9 cellular contexts compared by ENCODE assay signal in the genomic region with DNA sequence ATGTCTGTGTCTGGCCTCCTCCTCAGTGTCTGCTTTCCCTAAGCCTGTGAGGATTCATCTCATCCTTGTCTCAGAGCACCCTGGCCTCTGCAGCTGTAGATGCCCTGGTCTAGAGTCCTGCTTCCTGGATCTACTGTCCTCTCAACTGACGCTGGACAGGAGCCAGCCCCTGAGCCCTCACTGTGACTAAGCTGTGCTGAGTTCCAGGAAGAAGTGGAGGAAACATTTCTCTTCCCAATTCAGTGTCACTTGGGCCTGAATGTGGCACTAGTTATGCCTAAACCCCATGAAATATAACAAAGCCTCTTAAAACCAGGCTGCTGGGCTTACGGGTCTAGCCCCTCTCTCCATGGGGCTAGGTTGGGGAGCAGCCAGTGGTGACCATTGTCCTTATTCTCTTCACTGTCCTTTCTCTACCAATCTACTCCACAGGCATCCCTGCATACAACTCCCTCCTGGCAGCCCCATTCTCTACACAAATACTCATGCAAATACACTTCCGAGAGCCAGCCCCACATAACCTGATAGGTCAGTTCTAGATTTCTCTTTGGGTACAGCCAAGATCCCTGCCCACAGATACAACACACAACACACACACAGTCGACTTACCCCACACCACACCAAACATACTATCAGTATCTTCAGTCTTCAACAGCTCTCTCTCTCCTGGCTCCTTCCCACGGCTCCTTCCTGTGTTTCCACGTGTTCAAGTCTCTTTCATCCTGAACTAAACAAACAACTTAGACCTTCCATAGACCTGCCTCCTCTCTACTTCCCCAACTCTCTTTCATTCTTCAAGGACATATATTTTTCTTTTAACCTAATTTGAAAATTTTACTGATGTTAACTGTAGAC.
DNase-seq lines count a peak whose midpoint lies in the region; ATAC-seq and TF ChIP-seq lines count a peak whose summit lies in the region.
"Had no signal": no experiment of that assay in that cellular context is flagged by ENCODE, and none has a peak within 500 bp of the region (broad histone marks: within the 10 kb centered on the region; RNA-seq: fewer than 3 reads in every experiment).

No MANE protein-coding gene starts in this region.

- no peak for DNase-seq in activated T-cell treated with anti-CD3 and anti-CD28 coated beads, Interleukin-2, amount 50 U/mL, for 72 hours
- no peak for DNase-seq in activated T-cell treated with anti-CD3 and anti-CD28 coated beads, Interleukin-2, amount 50 U/mL, for 48 hours
- DNase-seq in ascending aorta (ENCODE audit: low spot score in 2 of 2) (peak; percentile 46 to 80), left colon (peak; percentile 65 to 66), aorta (peak; percentile 83 to 89)
- no peak for DNase-seq in natural killer cell treated with Interleukin-12 subunit alpha and Interleukin-12 subunit beta and Interleukin-15 and Interleukin-18, amount 100 ng/mL, for 72 hours (ENCODE audit: low spot score)
- DNase-seq: NCI-H510A had no signal

- no peak for TF ChIP-seq CTCF in ascending aorta (IDR thresholded peaks at IDR 0.05)

- intact Hi-C loops in ascending aorta (cut with DNase I) (no loop called here), left colon (cut with DNase I, micrococcal nuclease) (no loop called here), aorta (cut with DNase I) (no loop called here)

- no peak overlapping the region for H3K4me3 Mint-ChIP-seq in activated T-cell treated with anti-CD3 and anti-CD28 coated beads, Interleukin-2, amount 50 U/mL, for 72 hours
- H3K4me3 Mint-ChIP-seq in natural killer cell treated with Interleukin-12 subunit alpha and Interleukin-12 subunit beta and Interleukin-15 and Interleukin-18, amount 100 ng/mL, for 72 hours: no peak overlapping the region

- peak overlapping the region; percentile 48 for H3K27ac Mint-ChIP-seq in activated T-cell treated with anti-CD3 and anti-CD28 coated beads, Interleukin-2, amount 50 U/mL, for 72 hours
- H3K27ac Mint-ChIP-seq in natural killer cell treated with Interleukin-12 subunit alpha and Interleukin-12 subunit beta and Interleukin-15 and Interleukin-18, amount 100 ng/mL, for 72 hours: no peak overlapping the region

- no peaks in the 10 kb centered on the region for H3K9me3 Mint-ChIP-seq in activated T-cell treated with anti-CD3 and anti-CD28 coated beads, Interleukin-2, amount 50 U/mL, for 72 hours
- H3K9me3 Mint-ChIP-seq in natural killer cell treated with Interleukin-12 subunit alpha and Interleukin-12 subunit beta and Interleukin-15 and Interleukin-18, amount 100 ng/mL, for 72 hours: no peaks in the 10 kb centered on the region

- H3K4me3 ChIP-seq in ascending aorta: no peak overlapping the region
- no peak overlapping the region for H3K4me3 ChIP-seq in aorta (ENCODE audit: low read length in 2 of 2)

- H3K27me3 ChIP-seq in ascending aorta: no peaks in the 10 kb centered on the region
- H3K27me3 ChIP-seq in aorta (ENCODE audit: control insufficient read depth in 1 of 2, insufficient read depth in 2 of 2, low read length in 1 of 2): no peaks in the 10 kb centered on the region

- H3K4me1 Mint-ChIP-seq in activated T-cell treated with anti-CD3 and anti-CD28 coated beads, Interleukin-2, amount 50 U/mL, for 72 hours (ENCODE audit: low read depth): no peaks in the 10 kb centered on the region
- peaks cover 21 to 38% of the 10 kb centered on the region in 2 donors for H3K4me1 Mint-ChIP-seq in natural killer cell treated with Interleukin-12 subunit alpha and Interleukin-12 subunit beta and Interleukin-15 and Interleukin-18, amount 100 ng/mL, for 72 hours (ENCODE audit: low read depth in 2 of 2)

- H3K4me1 ChIP-seq in ascending aorta (peaks cover 0 to 9% of the 10 kb centered on the region in 2 donors), aorta (ENCODE audit: control insufficient read depth in 1 of 2, insufficient read depth in 2 of 2, low read length in 2 of 2) (peaks cover 0 to 2% of the 10 kb centered on the region in 2 donors)

- WGBS in aorta, 2 donors: 80% methylated on average over 6 of the region's 6 CpGs

- ATAC-seq in activated T-cell treated with anti-CD3 and anti-CD28 coated beads, Interleukin-2, amount 50 U/mL, for 72 hours (replicated peaks in 1 of 2): no peak
- peak; percentile 54 for ATAC-seq in left colon
- peak; percentile 70 for ATAC-seq in aorta (ENCODE audit: low FRiP score)
- no peak for ATAC-seq in HG03135 (IDR thresholded peaks at IDR 0.05; ENCODE audit: unreplicated experiment)
- no peak for ATAC-seq in natural killer cell treated with Interleukin-12 subunit alpha and Interleukin-12 subunit beta and Interleukin-15 and Interleukin-18, amount 100 ng/mL, for 72 hours
- no peak for ATAC-seq in GM18519 (IDR thresholded peaks at IDR 0.05; ENCODE audit: low FRiP score, unreplicated experiment)

- H3K27ac ChIP-seq in ascending aorta (no peak overlapping the region), aorta (ENCODE audit: low read depth in 1 of 2, low read length in 2 of 2) (no peak overlapping the region)

- H3K36me3 ChIP-seq in ascending aorta: no peaks in the 10 kb centered on the region
- no peaks in the 10 kb centered on the region for H3K36me3 ChIP-seq in aorta (ENCODE audit: control insufficient read depth in 1 of 2, insufficient read depth in 2 of 2, low read length in 1 of 2)

- H3K36me3 Mint-ChIP-seq in activated T-cell treated with anti-CD3 and anti-CD28 coated beads, Interleukin-2, amount 50 U/mL, for 72 hours (ENCODE audit: insufficient read depth in 2 of 2): peaks cover 0 to 2% of the 10 kb centered on the region in 2 donors
- peaks cover 3% of the 10 kb centered on the region for H3K36me3 Mint-ChIP-seq in natural killer cell treated with Interleukin-12 subunit alpha and Interleukin-12 subunit beta and Interleukin-15 and Interleukin-18, amount 100 ng/mL, for 72 hours

- no peaks in the 10 kb centered on the region for H3K27me3 Mint-ChIP-seq in activated T-cell treated with anti-CD3 and anti-CD28 coated beads, Interleukin-2, amount 50 U/mL, for 72 hours (ENCODE audit: low read depth)
- peaks cover 2 to 9% of the 10 kb centered on the region in 2 donors for H3K27me3 Mint-ChIP-seq in natural killer cell treated with Interleukin-12 subunit alpha and Interleukin-12 subunit beta and Interleukin-15 and Interleukin-18, amount 100 ng/mL, for 72 hours

- H3K9me3 ChIP-seq in ascending aorta (no peaks in the 10 kb centered on the region), aorta (ENCODE audit: control insufficient read depth, low read length) (no peaks in the 10 kb centered on the region)

Comparison
In these comparisons a context has a peak if more than half of its experiments do, and no peak if none do; other contexts are left out.
1. ATAC-seq: peak in left colon (single experiment) and aorta (single experiment); none in activated T-cell treated with anti-CD3 and anti-CD28 coated beads, Interleukin-2, amount 50 U/mL, for 72 hours (0 of 2), HG03135 (single experiment), natural killer cell treated with Interleukin-12 subunit alpha and Interleukin-12 subunit beta and Interleukin-15 and Interleukin-18, amount 100 ng/mL, for 72 hours (0 of 2) and GM18519 (single experiment).
2. DNase-seq: peak in ascending aorta (2 of 2), left colon (2 of 2) and aorta (2 of 2); none in activated T-cell treated with anti-CD3 and anti-CD28 coated beads, Interleukin-2, amount 50 U/mL, for 72 hours (0 of 2), activated T-cell treated with anti-CD3 and anti-CD28 coated beads, Interleukin-2, amount 50 U/mL, for 48 hours (0 of 2) and natural killer cell treated with Interleukin-12 subunit alpha and Interleukin-12 subunit beta and Interleukin-15 and Interleukin-18, amount 100 ng/mL, for 72 hours (single experiment).